Comparison of ENCODE assay signal across 9 cellular contexts in the genomic region with DNA sequence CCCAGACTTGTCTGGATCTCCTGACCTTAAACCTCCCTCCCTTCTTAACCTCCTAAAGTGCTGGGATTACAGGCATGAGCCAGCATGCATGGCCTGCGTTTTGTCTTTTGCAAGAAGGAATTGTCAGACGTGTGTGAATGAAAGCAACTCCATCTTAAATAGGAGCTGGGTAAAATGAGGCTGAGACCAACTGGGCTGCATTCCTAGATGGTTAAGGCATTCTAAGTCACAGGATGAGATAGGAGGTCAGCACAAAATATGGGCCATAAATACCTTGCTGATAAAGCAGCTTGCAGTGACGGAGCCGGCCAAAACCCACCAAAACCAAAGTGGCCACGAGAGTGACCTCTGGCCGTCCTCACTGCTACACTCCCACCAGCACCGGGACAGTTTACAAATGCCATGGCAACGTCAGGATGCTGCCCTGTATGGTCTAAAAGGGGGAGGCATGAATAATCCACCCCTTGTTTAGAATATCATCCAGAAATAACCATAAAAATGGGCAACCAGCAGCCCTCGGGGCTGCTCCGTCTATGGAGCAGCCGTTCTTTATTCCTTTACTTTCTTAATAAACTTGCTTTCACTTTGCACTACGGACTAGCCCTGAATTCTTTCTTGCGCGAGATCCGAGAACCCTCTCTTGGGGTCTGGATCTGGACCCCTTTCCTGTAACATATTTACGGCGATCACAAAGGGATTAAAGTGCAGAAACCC. TPM values are rescaled to one million over a fixed set of nuclear protein-coding genes. Genes with fewer than 3 reads are reported as not detected.
DNase-seq lines count a peak whose midpoint lies in the region; ATAC-seq and TF ChIP-seq lines count a peak whose summit lies in the region.
"Had no signal": no experiment of that assay in that cellular context is flagged by ENCODE, and none has a peak within 500 bp of the region (broad histone marks: within the 10 kb centered on the region; RNA-seq: fewer than 3 reads in every experiment).

No MANE protein-coding gene starts in this region.

- H3K27ac Mint-ChIP-seq in GM23338 (no peak overlapping the region), H9 (no peak overlapping the region; a peak in 1 of 7 replicates)

- no peak overlapping the region for H2BK5ac ChIP-seq in H9 (ENCODE audit: insufficient read length, low read length)

- no peaks in the 10 kb centered on the region for H3K79me1 ChIP-seq in H9 (ENCODE audit: insufficient read depth, low read depth, low read length, poor library complexity, severe bottlenecking)

- H3K79me2 ChIP-seq in GM23338 (replicated peaks; ENCODE audit: insufficient read depth), result no peaks in the 10 kb centered on the region
- no peaks in the 10 kb centered on the region for H3K79me2 ChIP-seq in hepatocyte
- H3K79me2 ChIP-seq in H9 (ENCODE audit: insufficient read depth, low read length), result no peaks in the 10 kb centered on the region

- no peak overlapping the region for H4K8ac ChIP-seq in H9 (replicated peaks; ENCODE audit: insufficient read length, low read depth, low read length)

- H3K4me1 Mint-ChIP-seq in GM23338 (peaks cover 23% of the 10 kb centered on the region), H9 (peaks cover 41 to 48% of the 10 kb centered on the region in 2 experiments)

- no peak overlapping the region for H2BK20ac ChIP-seq in H9 (ENCODE audit: low read depth, low read length, poor library complexity, severe bottlenecking)

- H3K14ac ChIP-seq in H9 (ENCODE audit: insufficient read depth, low read length), result no peak overlapping the region

- TF ChIP-seq CTCF in GM23338 (conservative IDR thresholded peaks at IDR 0.05; ENCODE audit: low read depth in 2 of 2) (no peak), WERI-Rb-1 (IDR thresholded peaks at IDR 0.05; ENCODE audit: low read depth, low read length) (no peak), hepatocyte (IDR thresholded peaks at IDR 0.05; ENCODE audit: poor library complexity) (no peak), H9 (conservative IDR thresholded peaks at IDR 0.05) (no peak)

- H3K9me3 ChIP-seq in WERI-Rb-1 (ENCODE audit: severe bottlenecking) (peaks cover 2% of the 10 kb centered on the region), hepatocyte (ENCODE audit: low read depth) (no peaks in the 10 kb centered on the region), H9 (ENCODE audit: control insufficient read depth, low read depth, low read length) (no peaks in the 10 kb centered on the region)

- no peak overlapping the region for H3T11ph ChIP-seq in H9 (ENCODE audit: low read length)

- H3K27ac ChIP-seq in GM23338 (ENCODE audit: low read depth), result no peak overlapping the region
- peak overlapping the region; percentile 92 for H3K27ac ChIP-seq in WERI-Rb-1
- H3K27ac ChIP-seq in hepatocyte, result peak overlapping the region; percentile 76
- peak overlapping the region in 4 of 21 experiments; percentile 25 to 62 (median 56) for H3K27ac ChIP-seq in skin epidermis
- H3K27ac ChIP-seq in H9 (ENCODE audit: insufficient read length, low read depth, low read length), result no peak overlapping the region

- no peak overlapping the region for H4K91ac ChIP-seq in H9 (ENCODE audit: insufficient read length, low read depth, low read length)

- no peak overlapping the region for H3K9ac ChIP-seq in H9 (ENCODE audit: extremely low read depth, insufficient read length, low read length)

- DNase-seq in GM23338 (ENCODE audit: low spot score) (no peak), WERI-Rb-1 (peak; percentile 63), hepatocyte (ENCODE audit: low spot score) (peak; percentile 13), amygdala (lab: John Stamatoyannopoulos, UW) (no peak), H9 (no peak)
- DNase-seq in stimulated activated CD4-positive, alpha-beta T cell treated with anti-CD3 and anti-CD28 coated beads, Interleukin-1b, Interleukin-23, amount 100 ng/mL, for 48 hours, result no peak
- DNase-seq: stimulated activated CD4-positive, alpha-beta T cell treated with anti-CD3 and anti-CD28 coated beads, Interleukin-12 subunit alpha, Interleukin-12 subunit beta, amount 100 ng/mL, for 4 hours had no signal

- ATAC-seq in GM23338, result no peak
- ATAC-seq: HCT116 had no signal

- H3F3A ChIP-seq in GM23338 (replicated peaks; ENCODE audit: low read depth), result no peaks in the 10 kb centered on the region

- H3K36me3 ChIP-seq in GM23338 (ENCODE audit: insufficient read depth) (no peaks in the 10 kb centered on the region), WERI-Rb-1 (no peaks in the 10 kb centered on the region), hepatocyte (replicated peaks; ENCODE audit: insufficient read depth, low read depth) (no peaks in the 10 kb centered on the region)

- H3K27me3 ChIP-seq in GM23338 (ENCODE audit: insufficient read depth) (no peaks in the 10 kb centered on the region), WERI-Rb-1 (ENCODE audit: insufficient read depth, low read depth, severe bottlenecking) (no peaks in the 10 kb centered on the region), hepatocyte (no peaks in the 10 kb centered on the region), H9 (ENCODE audit: insufficient read depth, low read length) (no peaks in the 10 kb centered on the region)

- H2BK12ac ChIP-seq in H9 (ENCODE audit: insufficient read length, low read depth, low read length), result no peak overlapping the region

- H3K23me2 ChIP-seq in H9 (ENCODE audit: insufficient read length, low read depth, low read length, poor library complexity, severe bottlenecking), result no peaks in the 10 kb centered on the region

- no peak overlapping the region for H3K56ac ChIP-seq in H9 (ENCODE audit: insufficient read length, low read depth, low read length)

- H3K23ac ChIP-seq in H9 (ENCODE audit: insufficient read length, low read depth, low read length), result no peak overlapping the region

- peak overlapping the region; percentile 74 for H2AFZ ChIP-seq in GM23338
- H2AFZ ChIP-seq in hepatocyte, result peak overlapping the region; percentile 72
- H2AFZ ChIP-seq in H9 (ENCODE audit: low read length), result no peak overlapping the region

- H3K4me1 ChIP-seq in GM23338 (ENCODE audit: insufficient read depth), result peaks cover 4% of the 10 kb centered on the region; the same call in 1 of the 2 replicates
- H3K4me1 ChIP-seq in hepatocyte (ENCODE audit: insufficient read depth), result no peaks in the 10 kb centered on the region
- H3K4me1 ChIP-seq in H9 (ENCODE audit: insufficient read depth, low read length), result peaks cover 2% of the 10 kb centered on the region; the same call in 1 of the 2 replicates

- peaks cover 2% of the 10 kb centered on the region for H3K27me3 Mint-ChIP-seq in GM23338 (ENCODE audit: insufficient read depth, low read depth, poor library complexity)
- 0 out of 2 replicates have a peak, but pooled peaks cover 2% of the 10 kb centered on the region for H3K27me3 Mint-ChIP-seq in H9 (ENCODE audit: low read depth)

- no peak overlapping the region for H2BK15ac ChIP-seq in H9 (ENCODE audit: low read depth, low read length)

- H3K4me2 ChIP-seq in GM23338 (no peak overlapping the region), hepatocyte (peak overlapping the region; percentile 71), H9 (ENCODE audit: insufficient read depth, insufficient read length, low read length) (no peak overlapping the region)

- H3K4me3 ChIP-seq in GM23338 (no peak overlapping the region), WERI-Rb-1 (ENCODE audit: low read depth, low read length) (peak overlapping the region; percentile 41), hepatocyte (peak overlapping the region; percentile 22), skin epidermis (peak overlapping the region; percentile 18 to 40 (median 23))

- no peak overlapping the region for H4K5ac ChIP-seq in H9 (ENCODE audit: insufficient read length, low read depth, low read length)

- H3K4me3 Mint-ChIP-seq in GM23338, result no peak overlapping the region
- no peak overlapping the region for H3K4me3 Mint-ChIP-seq in H9

- H3K4ac ChIP-seq in H9 (ENCODE audit: low read depth, low read length), result no peak overlapping the region

- H3K9me3 Mint-ChIP-seq in GM23338, result peaks cover 5% of the 10 kb centered on the region; the same call in 1 of the 3 replicates
- no peaks in the 10 kb centered on the region for H3K9me3 Mint-ChIP-seq in H9

- H3K9me2 ChIP-seq in GM23338 (ENCODE audit: insufficient read depth), result no peaks in the 10 kb centered on the region
- no peaks in the 10 kb centered on the region for H3K9me2 ChIP-seq in hepatocyte (replicated peaks; ENCODE audit: insufficient read depth)

- H3K36me3 Mint-ChIP-seq in GM23338 (ENCODE audit: low read depth) (no peaks in the 10 kb centered on the region), H9 (ENCODE audit: insufficient read depth in 1 of 3, low read depth in 3 of 3) (no peaks in the 10 kb centered on the region; a peak in 2 of 7 replicates)

- no peak overlapping the region for H3K18ac ChIP-seq in H9 (ENCODE audit: insufficient read length, low read depth, low read length)

- no peak overlapping the region for H2BK120ac ChIP-seq in H9 (ENCODE audit: low read depth, low read length, poor library complexity, severe bottlenecking)

- H4K20me1 ChIP-seq in GM23338 (replicated peaks; ENCODE audit: insufficient read depth) (no peaks in the 10 kb centered on the region), hepatocyte (ENCODE audit: insufficient read depth, poor library complexity, severe bottlenecking) (no peaks in the 10 kb centered on the region), H9 (ENCODE audit: control insufficient read depth, insufficient read depth, insufficient read length) (no peaks in the 10 kb centered on the region)

- 34% methylated on average over 17 of the region's 17 CpGs for WGBS in hepatocyte (ENCODE audit: low lambda C conversion rate, missing lambda C conversion rate)
- no CpG with 5 or more reads among the region's 17 CpGs for WGBS in H9 (ENCODE audit: extremely low coverage, insufficient read length, low lambda C conversion rate)

- no peak overlapping the region for H2AK5ac ChIP-seq in H9 (ENCODE audit: insufficient read length, low read length)

TF ChIP-seq in GM23338, 12 proteins besides CTCF, POLR2A, EP300 and RAD21 (continues in another document):
- TF ChIP-seq POLR2AphosphoS5 (IDR thresholded peaks at IDR 0.05; ENCODE audit: low read depth), result no peak
- no peak for TF ChIP-seq ZNF114 (CRISPR knock-in tag; IDR thresholded peaks at IDR 0.05)
- TF ChIP-seq NANOG (IDR thresholded peaks at IDR 0.05; ENCODE audit: borderline replicate concordance), result no peak
- TF ChIP-seq EZH2phosphoT487 (IDR thresholded peaks at IDR 0.05; ENCODE audit: unreplicated experiment), result no peak

RNA-seq across cellular contexts. Expression of a gene that starts 41.2 kb away (rescaled TPM):
- 5.1 and 10.0 TPM in 2 replicates for total RNA-seq in GM23338 (2014; rRNA removed; shearing (Covaris generic))
- 2.1 and 2.2 TPM in 2 replicates for polyA plus RNA-seq in GM23338 (2016; fragmentation: Nextera tagmentation; extraction: Ambion mirVana)
- total RNA-seq in hepatocyte, result 7.4 and 10.0 TPM in 2 replicates
- 4.3 and 6.2 TPM in 2 replicates for polyA plus RNA-seq in hepatocyte
- total RNA-seq in H9 (2021), result 8.4 and 8.7 TPM in 2 replicates

Comparison
In these comparisons a context has a peak if more than half of its experiments do, and no peak if none do; other contexts are left out.
1. DNase-seq: peak in WERI-Rb-1 (single experiment) and hepatocyte (single experiment); none in GM23338 (single experiment), amygdala (0 of 56), stimulated activated CD4-positive, alpha-beta T cell treated with anti-CD3 and anti-CD28 coated beads, Interleukin-1b, Interleukin-23, amount 100 ng/mL, for 48 hours (single experiment) and H9 (single experiment).
2. H3K27ac ChIP-seq: peak in WERI-Rb-1 (single experiment) and hepatocyte (single experiment); none in GM23338 (single experiment) and H9 (single experiment).